In genomic region chr19:54168174-54168917, GRCh38 we compare ENCODE assay signal across 9 cellular contexts. TPM values are rescaled to one million over a fixed set of nuclear protein-coding genes. Genes with fewer than 3 reads are reported as not detected.
DNase-seq lines count a peak whose midpoint lies in the region; ATAC-seq, FAIRE-seq and TF ChIP-seq lines count a peak whose summit lies in the region.
"Had no signal": no experiment of that assay in that cellular context is flagged by ENCODE, and none has a peak within 500 bp of the region (broad histone marks: within the 10 kb centered on the region; RNA-seq: fewer than 3 reads in every experiment).

No MANE protein-coding gene starts in this region.

- H3K4me1 ChIP-seq in right lobe of liver, result peaks cover 0 to under 1% (median 0%) of the 10 kb centered on the region in 4 donors

- peak; percentile 78 for TF ChIP-seq CTCF in D721Med (IDR thresholded peaks at IDR 0.05; ENCODE audit: insufficient read depth, missing control alignments)
- peak; percentile 81 for TF ChIP-seq CTCF in chondrocyte (IDR thresholded peaks at IDR 0.05)
- peak; percentile 75 to 94 (median 89) for TF ChIP-seq CTCF in right lobe of liver (IDR thresholded peaks at IDR 0.05)

- DNase-seq in D721Med (ENCODE audit: insufficient read length, low spot score), result peak; percentile 88
- DNase-seq in NCI-H748 treated with DMSO at 0.1 percent for 48 hours (lab: John Stamatoyannopoulos, UW), result peak; percentile 62
- peak; percentile 97 for DNase-seq in activated CD4-positive, alpha-beta T cell treated with anti-CD3 and anti-CD28 coated beads, Interleukin-2, amount 10 ng/mL, durations not matched to agents 24 days and 14 days
- DNase-seq in chondrocyte (ENCODE audit: low spot score), result no peak
- peak; percentile 91 to 92 (median 91) for DNase-seq in right lobe of liver
- peak; percentile 80 to 90 (median 84) for DNase-seq in stimulated activated CD4-positive, alpha-beta T cell treated with anti-CD3 and anti-CD28 coated beads, TNF-alpha, amount 100 ng/mL, for 4 hours (ENCODE audit: low read depth in 3 of 3)

- H3K9me3 Mint-ChIP-seq in activated CD4-positive, alpha-beta T cell treated with anti-CD3 and anti-CD28 coated beads, Interleukin-2, amount 10 ng/mL, durations not matched to agents 24 days and 14 days, result no peaks in the 10 kb centered on the region
- no peaks in the 10 kb centered on the region for H3K9me3 Mint-ChIP-seq in chondrocyte (ENCODE audit: low read depth)

- intact Hi-C loops in activated CD4-positive, alpha-beta T cell treated with anti-CD3 and anti-CD28 coated beads, Interleukin-2, amount 10 ng/mL, durations not matched to agents 24 days and 14 days (cut with micrococcal nuclease), result loop anchor here (1.0 kb wide), 2 partner anchors 63 to 98 kb away; no protein-coding TSS in a partner anchor
- intact Hi-C loops in right lobe of liver (cut with DNase I), result no loop called here

- no peaks in the 10 kb centered on the region for H3K27me3 Mint-ChIP-seq in activated CD4-positive, alpha-beta T cell treated with anti-CD3 and anti-CD28 coated beads, Interleukin-2, amount 10 ng/mL, durations not matched to agents 24 days and 14 days
- no peaks in the 10 kb centered on the region for H3K27me3 Mint-ChIP-seq in chondrocyte (ENCODE audit: low read depth)

- peak overlapping the region; percentile 28 for H3K4me3 Mint-ChIP-seq in activated CD4-positive, alpha-beta T cell treated with anti-CD3 and anti-CD28 coated beads, Interleukin-2, amount 10 ng/mL, durations not matched to agents 24 days and 14 days
- no peak overlapping the region for H3K4me3 Mint-ChIP-seq in chondrocyte (ENCODE audit: unreplicated experiment)

- TF ChIP-seq POLR2A in right lobe of liver (IDR thresholded peaks at IDR 0.05), result no peak

- ATAC-seq in HG03139 (IDR thresholded peaks at IDR 0.05; ENCODE audit: unreplicated experiment), result peak; percentile 49
- peak; percentile 89 to 97 (median 92) for ATAC-seq in right lobe of liver
- ATAC-seq in HG03521 (IDR thresholded peaks at IDR 0.05; ENCODE audit: unreplicated experiment), result no peak

- no peaks in the 10 kb centered on the region for H3K36me3 ChIP-seq in right lobe of liver

- H3K9me3 ChIP-seq in right lobe of liver, result no peaks in the 10 kb centered on the region

- no peak for FAIRE-seq in D721Med (lab: Jason Lieb, UNC)
- FAIRE-seq: TTC549 had no signal

- peaks cover 14% of the 10 kb centered on the region for H3K4me1 Mint-ChIP-seq in activated CD4-positive, alpha-beta T cell treated with anti-CD3 and anti-CD28 coated beads, Interleukin-2, amount 10 ng/mL, durations not matched to agents 24 days and 14 days
- peaks cover 11% of the 10 kb centered on the region for H3K4me1 Mint-ChIP-seq in chondrocyte (ENCODE audit: low read depth)

- no peaks in the 10 kb centered on the region for H3K27me3 ChIP-seq in right lobe of liver

- no peak overlapping the region for H3K4me3 ChIP-seq in right lobe of liver

- no peaks in the 10 kb centered on the region for H3K36me3 Mint-ChIP-seq in activated CD4-positive, alpha-beta T cell treated with anti-CD3 and anti-CD28 coated beads, Interleukin-2, amount 10 ng/mL, durations not matched to agents 24 days and 14 days (ENCODE audit: low read depth)
- no peaks in the 10 kb centered on the region for H3K36me3 Mint-ChIP-seq in chondrocyte (ENCODE audit: low read depth)

- 0% methylated on average over 10 of the region's 25 CpGs for WGBS in right lobe of liver (ENCODE audit: insufficient coverage, low coverage, low lambda C conversion rate, missing lambda C conversion rate)

- H3K27ac ChIP-seq in right lobe of liver, result no peak overlapping the region

- H3K27ac Mint-ChIP-seq in activated CD4-positive, alpha-beta T cell treated with anti-CD3 and anti-CD28 coated beads, Interleukin-2, amount 10 ng/mL, durations not matched to agents 24 days and 14 days, result no peak overlapping the region
- no peak overlapping the region for H3K27ac Mint-ChIP-seq in chondrocyte (ENCODE audit: unreplicated experiment)

RNA-seq across cellular contexts. Expression of gene TMC4, which starts 4.6 kb away (rescaled TPM):
- 0.54 and 1.1 TPM in 2 replicates for total RNA-seq in activated CD4-positive, alpha-beta T cell treated with anti-CD3 and anti-CD28 coated beads, Interleukin-2, amount 10 ng/mL, durations not matched to agents 24 days and 14 days
- total RNA-seq in chondrocyte (0.73 to 3.7 TPM (median 3.2 TPM) in 3 replicates), right lobe of liver (1 to 10 TPM in 3 of 6 experiments, under 1 TPM in 3; 0.18 to 2.4 (median 1.1) TPM)

RNA-seq across cellular contexts. Expression of gene LENG1, which starts 8.8 kb away (rescaled TPM):
- total RNA-seq in activated CD4-positive, alpha-beta T cell treated with anti-CD3 and anti-CD28 coated beads, Interleukin-2, amount 10 ng/mL, durations not matched to agents 24 days and 14 days, result 4.6 and 5.7 TPM in 2 replicates
- total RNA-seq in chondrocyte (4.4 to 6.0 TPM (median 4.5 TPM) in 3 replicates), right lobe of liver (1 to 10 TPM; 1.2 to 3.5 (median 3.2) TPM)

RNA-seq across cellular contexts. Expression of gene MBOAT7, which starts 21.0 kb away (rescaled TPM):
- 289 and 291 TPM in 2 replicates for total RNA-seq in activated CD4-positive, alpha-beta T cell treated with anti-CD3 and anti-CD28 coated beads, Interleukin-2, amount 10 ng/mL, durations not matched to agents 24 days and 14 days
- 71.4 to 83.8 TPM (median 76.6 TPM) in 3 replicates for total RNA-seq in chondrocyte
- 10 to 100 TPM; 26.6 to 57.7 (median 32.9) TPM for total RNA-seq in right lobe of liver

RNA-seq across cellular contexts. Expression of gene TSEN34, which starts 22.8 kb away (rescaled TPM):
- total RNA-seq in activated CD4-positive, alpha-beta T cell treated with anti-CD3 and anti-CD28 coated beads, Interleukin-2, amount 10 ng/mL, durations not matched to agents 24 days and 14 days, result 17.9 and 18.4 TPM in 2 replicates
- total RNA-seq in chondrocyte (39.6 to 46.2 TPM (median 40.5 TPM) in 3 replicates), right lobe of liver (10 to 100 TPM; 11.8 to 31.9 (median 17.9) TPM)

RNA-seq across cellular contexts. Expression of gene CNOT3, which starts 30.8 kb away (rescaled TPM):
- 64.5 and 73.4 TPM in 2 replicates for total RNA-seq in activated CD4-positive, alpha-beta T cell treated with anti-CD3 and anti-CD28 coated beads, Interleukin-2, amount 10 ng/mL, durations not matched to agents 24 days and 14 days
- total RNA-seq in chondrocyte (33.1 to 47.3 TPM (median 33.7 TPM) in 3 replicates), right lobe of liver (10 to 100 TPM in 5 of 6 experiments, 1 to 10 TPM in 1; 7.1 to 21.6 (median 15.5) TPM)
